In genomic region chr4:80035336-80035735, GRCh38 we compare ENCODE assay signal across 1 cellular context.
TF ChIP-seq lines count a peak whose summit lies in the region.

No MANE protein-coding gene starts in this region.

TF ChIP-seq in HepG2, 621 proteins besides CTCF, POLR2A, EP300 and RAD21 (continued from another document):
- TF ChIP-seq SNAPC4 (CRISPR knock-in tag; IDR thresholded peaks at IDR 0.05), result no peak
- no peak for TF ChIP-seq KDM3A (CRISPR knock-in tag; IDR thresholded peaks at IDR 0.05; ENCODE audit: low read depth)
- TF ChIP-seq ZNF816 (CRISPR knock-in tag; IDR thresholded peaks at IDR 0.05; ENCODE audit: borderline replicate concordance), result no peak
- TF ChIP-seq AFF4 (CRISPR knock-in tag; IDR thresholded peaks at IDR 0.05), result no peak
- no peak for TF ChIP-seq ZNF460 (CRISPR knock-in tag; IDR thresholded peaks at IDR 0.05; ENCODE audit: borderline replicate concordance)
- no peak for TF ChIP-seq ZNF17 (CRISPR knock-in tag; IDR thresholded peaks at IDR 0.05)
- no peak for TF ChIP-seq BATF2 (CRISPR knock-in tag; IDR thresholded peaks at IDR 0.05)
- TF ChIP-seq ZNF691 (CRISPR knock-in tag; IDR thresholded peaks at IDR 0.05; ENCODE audit: borderline replicate concordance, low read depth), result no peak
- no peak for TF ChIP-seq ZNF564 (CRISPR knock-in tag; IDR thresholded peaks at IDR 0.05)
- TF ChIP-seq ATF1 (CRISPR knock-in tag; IDR thresholded peaks at IDR 0.05), result no peak
- no peak for TF ChIP-seq RORA (CRISPR knock-in tag; IDR thresholded peaks at IDR 0.05)
- peak; percentile 82; the same call in 1 of the 2 replicates for TF ChIP-seq TFAP4 (IDR thresholded peaks at IDR 0.05; ENCODE audit: borderline replicate concordance, low read depth)
- TF ChIP-seq HIC2 (CRISPR knock-in tag; IDR thresholded peaks at IDR 0.05; ENCODE audit: low read depth), result no peak
- TF ChIP-seq HOMEZ (CRISPR knock-in tag; IDR thresholded peaks at IDR 0.05; ENCODE audit: low read depth), result peak; percentile 46; the same call in 1 of the 2 replicates
- no peak for TF ChIP-seq PRDM10 (CRISPR knock-in tag; IDR thresholded peaks at IDR 0.05; ENCODE audit: low read depth)
- no peak for TF ChIP-seq GZF1 (CRISPR knock-in tag; IDR thresholded peaks at IDR 0.05)
- TF ChIP-seq NFE2 (CRISPR knock-in tag; IDR thresholded peaks at IDR 0.05), result no peak
- TF ChIP-seq ZNF142 (CRISPR knock-in tag; IDR thresholded peaks at IDR 0.05), result no peak
- peak; percentile 53; the same call in 1 of the 2 replicates for TF ChIP-seq TBX3 (IDR thresholded peaks at IDR 0.05; ENCODE audit: borderline replicate concordance)
- no peak for TF ChIP-seq ZNF446 (CRISPR knock-in tag; IDR thresholded peaks at IDR 0.05)
- TF ChIP-seq TFDP2 (CRISPR knock-in tag; IDR thresholded peaks at IDR 0.05), result no peak
TF ChIP-seq in HepG2: peak in this region for 26.
